Comparison of ENCODE assay signal across 21 cellular contexts in genomic region chr2:130841741-130842365, GRCh38.
"Had no signal": no experiment of that assay in that cellular context is flagged by ENCODE, and none has a peak within 500 bp of the region (broad histone marks: within the 10 kb centered on the region; RNA-seq: fewer than 3 reads in every experiment).

No MANE protein-coding gene starts in this region.

- H3K36me3 ChIP-seq: SJSA1 had no signal

- H3K4me3 ChIP-seq: SJSA1, SK-N-MC had no signal

- DNase-seq: IMR-90, Karpas-422, KG1, MM.1S, NCI-H1092 treated with DMSO at 0.1 percent for 48 hours, NCI-H1436, NCI-H187, NCI-H2029, NCI-H2081 treated with DMSO at 0.1 percent for 48 hours, NCI-H2171, NCI-H226, NCI-H446, NCI-H510A, NCI-H524 treated with DMSO at 0.1 percent for 48 hours, NCI-H69, NCI-H774, Right ventricle myocardium superior, SIG-M5 had no signal

- FAIRE-seq: RCC 7860 had no signal

- H3K27ac ChIP-seq: SJSA1, SK-N-MC had no signal
